14 cellular contexts compared by ENCODE assay signal in genomic region chrX:97639526-97639925, GRCh38.
DNase-seq lines count a peak whose midpoint lies in the region; ATAC-seq and TF ChIP-seq lines count a peak whose summit lies in the region.
"Had no signal": no experiment of that assay in that cellular context is flagged by ENCODE, and none has a peak within 500 bp of the region (broad histone marks: within the 10 kb centered on the region; RNA-seq: fewer than 3 reads in every experiment).

No MANE protein-coding gene starts in this region.

- H3K27me3 Mint-ChIP-seq in activated T-helper 1 cell treated with anti-CD3 and anti-CD28 coated beads, Interleukin-12 subunit alpha, Interleukin-12 subunit beta, Interleukin-2, Interleukin-4 antibody, amounts not matched to agents 30 ng/mL and 10 ng/mL and 1 ng/mL, durations not matched to agents 14 hours and 24 hours and 36 hours (ENCODE audit: insufficient read depth): no peaks in the 10 kb centered on the region

- H3K27ac ChIP-seq in HUES48 (ENCODE audit: low read depth, low read length) (peak overlapping the region; percentile 72), neuronal stem cell (replicated peaks; ENCODE audit: low read length) (peak overlapping the region; percentile 43), PC-3 (ENCODE audit: low read length) (no peak overlapping the region)
- H3K27ac ChIP-seq: coronary artery, Peyer's patch, prostate gland, thoracic aorta had no signal

- no peak overlapping the region for H3K4ac ChIP-seq in neuronal stem cell (ENCODE audit: low read length)

- WGBS in neuronal stem cell (ENCODE audit: extremely low coverage in 2 of 2, insufficient read length in 2 of 2, insufficient replicate concordance in 1 of 2), 2 donors: no CpG with 5 or more reads among the region's 5 CpGs

- H2BK120ac ChIP-seq in neuronal stem cell (ENCODE audit: low read depth, low read length): no peak overlapping the region

- no peak overlapping the region for H3K14ac ChIP-seq in neuronal stem cell (ENCODE audit: low read length)

- no peaks in the 10 kb centered on the region for H3K79me1 ChIP-seq in neuronal stem cell (ENCODE audit: low read depth, low read length)

- DNase-seq in activated T-helper 1 cell treated with Interleukin-2 at 50 U/mL for 16 hours (ENCODE audit: low read depth): peak; percentile 0
- DNase-seq in activated T-helper 1 cell treated with anti-CD3 and anti-CD28 coated beads, Interleukin-12 subunit alpha, Interleukin-12 subunit beta, Interleukin-2, Interleukin-4 antibody, amounts not matched to agents 30 ng/mL and 10 ng/mL and 1 ng/mL, durations not matched to agents 14 hours and 24 hours and 36 hours (ENCODE audit: low spot score): no peak
- peak; percentile 44 for DNase-seq in SK-N-DZ (ENCODE audit: low spot score)
- peak; percentile 36 for DNase-seq in neuronal stem cell (ENCODE audit: low spot score)
- DNase-seq in DMS153 (lab: John Stamatoyannopoulos, UW): no peak
- no peak for DNase-seq in NCI-H2081 treated with DMSO at 0.1 percent for 48 hours (lab: John Stamatoyannopoulos, UW)
- no peak for DNase-seq in PC-3
- DNase-seq: foreskin fibroblast, Peyer's patch had no signal

- H3K4me2 ChIP-seq in neuronal stem cell (ENCODE audit: insufficient read depth, low read length, poor library complexity, severe bottlenecking): no peak overlapping the region
- H3K4me2 ChIP-seq in PC-3 (ENCODE audit: low read length): no peak overlapping the region

- no peaks in the 10 kb centered on the region for H3K4me1 Mint-ChIP-seq in activated T-helper 1 cell treated with anti-CD3 and anti-CD28 coated beads, Interleukin-12 subunit alpha, Interleukin-12 subunit beta, Interleukin-2, Interleukin-4 antibody, amounts not matched to agents 30 ng/mL and 10 ng/mL and 1 ng/mL, durations not matched to agents 14 hours and 24 hours and 36 hours (ENCODE audit: low read depth)

- H3K9me3 ChIP-seq in HUES48 (ENCODE audit: control insufficient read depth, insufficient read depth, low read length): no peaks in the 10 kb centered on the region
- H3K9me3 ChIP-seq in neuronal stem cell (replicated peaks in 1 of 2; ENCODE audit: control insufficient read depth in 2 of 2, insufficient read depth in 1 of 2, low read depth in 1 of 2, low read length in 2 of 2): peaks cover 0 to 2% of the 10 kb centered on the region in 2 donors
- no peaks in the 10 kb centered on the region for H3K9me3 ChIP-seq in PC-3 (ENCODE audit: low read length)
- H3K9me3 ChIP-seq: Peyer's patch, prostate gland, thoracic aorta had no signal

- H3K9me2 ChIP-seq in PC-3 (replicated peaks; ENCODE audit: low read length): no peaks in the 10 kb centered on the region

- intact Hi-C loops in activated T-helper 1 cell treated with anti-CD3 and anti-CD28 coated beads, Interleukin-12 subunit alpha, Interleukin-12 subunit beta, Interleukin-2, Interleukin-4 antibody, amounts not matched to agents 30 ng/mL and 10 ng/mL and 1 ng/mL, durations not matched to agents 14 hours and 24 hours and 36 hours (cut with micrococcal nuclease): no loop called here
- intact Hi-C loops in PC-3 (cut with micrococcal nuclease): no loop called here

- CTCF ChIA-PET in PC-3 (lab: Charles Lee): no interaction called here

- no peak for ATAC-seq in PC-3

- no peaks in the 10 kb centered on the region for H3K36me3 Mint-ChIP-seq in activated T-helper 1 cell treated with anti-CD3 and anti-CD28 coated beads, Interleukin-12 subunit alpha, Interleukin-12 subunit beta, Interleukin-2, Interleukin-4 antibody, amounts not matched to agents 30 ng/mL and 10 ng/mL and 1 ng/mL, durations not matched to agents 14 hours and 24 hours and 36 hours (ENCODE audit: low read depth)

- peaks cover 44% of the 10 kb centered on the region for H3K4me1 ChIP-seq in HUES48 (ENCODE audit: control insufficient read depth, insufficient read depth, low read length)
- H3K4me1 ChIP-seq in neuronal stem cell (ENCODE audit: control insufficient read depth in 2 of 2, insufficient read depth in 1 of 2, low read depth in 1 of 2, low read length in 2 of 2): peaks cover 3 to 16% of the 10 kb centered on the region in 2 donors
- H3K4me1 ChIP-seq in PC-3 (ENCODE audit: insufficient read depth, low read length): no peaks in the 10 kb centered on the region
- H3K4me1 ChIP-seq: Peyer's patch, prostate gland had no signal

- H2AFZ ChIP-seq in neuronal stem cell (ENCODE audit: low read length) (peak overlapping the region; percentile 46), PC-3 (ENCODE audit: low read length) (no peak overlapping the region)

- no peaks in the 10 kb centered on the region for H3K36me3 ChIP-seq in HUES48 (ENCODE audit: control insufficient read depth, insufficient read depth, low read length)
- H3K36me3 ChIP-seq in neuronal stem cell (replicated peaks in 1 of 2; ENCODE audit: control insufficient read depth in 2 of 2, insufficient read depth in 2 of 2, low read length in 2 of 2): no peaks in the 10 kb centered on the region
- no peaks in the 10 kb centered on the region for H3K36me3 ChIP-seq in PC-3 (ENCODE audit: low read depth, low read length)
- H3K36me3 ChIP-seq: Peyer's patch, prostate gland, thoracic aorta had no signal

- POLR2A ChIA-PET in PC-3 (lab: Charles Lee; ENCODE audit: unreplicated experiment): no interaction called here

- H3K9me3 Mint-ChIP-seq in activated T-helper 1 cell treated with anti-CD3 and anti-CD28 coated beads, Interleukin-12 subunit alpha, Interleukin-12 subunit beta, Interleukin-2, Interleukin-4 antibody, amounts not matched to agents 30 ng/mL and 10 ng/mL and 1 ng/mL, durations not matched to agents 14 hours and 24 hours and 36 hours: no peaks in the 10 kb centered on the region
- H3K9me3 Mint-ChIP-seq: activated T-helper 2 cell treated with anti-CD3 and anti-CD28 coated beads, Interferon-gamma antibody, Interleukin-2, Interleukin-4, amounts not matched to agents 10 μg/mL and 5 μg/mL and 100 μg/mL, durations not matched to agents 14 hours and 24 hours and 36 hours had no signal

- H3K27me3 ChIP-seq in HUES48 (ENCODE audit: control insufficient read depth, insufficient read depth, low read length): 0 out of 2 replicates have a peak, but pooled peaks cover 3% of the 10 kb centered on the region
- H3K27me3 ChIP-seq in neuronal stem cell (ENCODE audit: control insufficient read depth in 3 of 3, insufficient read depth in 3 of 3, low read depth in 1 of 3, low read length in 3 of 3): no peaks in the 10 kb centered on the region
- no peaks in the 10 kb centered on the region for H3K27me3 ChIP-seq in PC-3 (ENCODE audit: low read length)
- H3K27me3 ChIP-seq: Peyer's patch had no signal

- no peak overlapping the region for H3K18ac ChIP-seq in neuronal stem cell (ENCODE audit: low read length)

- H4K8ac ChIP-seq in neuronal stem cell (ENCODE audit: low read depth, low read length): no peak overlapping the region

- H3K4me3 ChIP-seq in HUES48 (ENCODE audit: low read depth, low read length): no peak overlapping the region
- no peak overlapping the region for H3K4me3 ChIP-seq in neuronal stem cell (ENCODE audit: low read length in 2 of 2)
- H3K4me3 ChIP-seq in PC-3 (ENCODE audit: low read length): no peak overlapping the region
- H3K4me3 ChIP-seq: coronary artery, Peyer's patch, prostate gland, thoracic aorta had no signal

- H3F3A ChIP-seq in PC-3 (ENCODE audit: low read length, unreplicated experiment): no peaks in the 10 kb centered on the region

- no peak overlapping the region for H2BK5ac ChIP-seq in neuronal stem cell (ENCODE audit: low read length)

- BruUV-seq in PC-3 (replicated peaks; lab: Mats Ljungman, UMichigan): no TSS peak

- H2AK5ac ChIP-seq in neuronal stem cell (ENCODE audit: low read depth, low read length): no peak overlapping the region

- TF ChIP-seq CTCF in PC-3 (conservative IDR thresholded peaks at IDR 0.05; ENCODE audit: low read depth, low read length): no peak

- H4K20me1 ChIP-seq in PC-3 (ENCODE audit: low read length): no peaks in the 10 kb centered on the region

- no peak overlapping the region for H4K91ac ChIP-seq in neuronal stem cell (ENCODE audit: low read depth, low read length, poor library complexity)

- H3K27ac Mint-ChIP-seq in activated T-helper 1 cell treated with anti-CD3 and anti-CD28 coated beads, Interleukin-12 subunit alpha, Interleukin-12 subunit beta, Interleukin-2, Interleukin-4 antibody, amounts not matched to agents 30 ng/mL and 10 ng/mL and 1 ng/mL, durations not matched to agents 14 hours and 24 hours and 36 hours: no peak overlapping the region
- H3K27ac Mint-ChIP-seq: activated T-helper 2 cell treated with anti-CD3 and anti-CD28 coated beads, Interferon-gamma antibody, Interleukin-2, Interleukin-4, amounts not matched to agents 10 μg/mL and 5 μg/mL and 100 μg/mL, durations not matched to agents 14 hours and 24 hours and 36 hours had no signal

- no peaks in the 10 kb centered on the region for H3K79me2 ChIP-seq in PC-3 (ENCODE audit: low read length)

- H3K4me3 Mint-ChIP-seq in activated T-helper 1 cell treated with anti-CD3 and anti-CD28 coated beads, Interleukin-12 subunit alpha, Interleukin-12 subunit beta, Interleukin-2, Interleukin-4 antibody, amounts not matched to agents 30 ng/mL and 10 ng/mL and 1 ng/mL, durations not matched to agents 14 hours and 24 hours and 36 hours: no peak overlapping the region

- no peak overlapping the region for H2BK12ac ChIP-seq in neuronal stem cell (ENCODE audit: low read length)

- no peak overlapping the region for H3K23ac ChIP-seq in neuronal stem cell (ENCODE audit: low read depth, low read length, poor library complexity)

- H3K9ac ChIP-seq in HUES48 (ENCODE audit: low read depth, low read length): no peak overlapping the region
- H3K9ac ChIP-seq in neuronal stem cell (ENCODE audit: low read depth, low read length, poor library complexity): no peak overlapping the region
- H3K9ac ChIP-seq in PC-3 (ENCODE audit: low read length): no peak overlapping the region

- H2BK15ac ChIP-seq in neuronal stem cell (ENCODE audit: low read length): no peak overlapping the region

Comparison
In these comparisons a context has a peak if more than half of its experiments do, and no peak if none do; other contexts are left out.
1. DNase-seq: peak in activated T-helper 1 cell treated with Interleukin-2 at 50 U/mL for 16 hours (single experiment), SK-N-DZ (single experiment) and neuronal stem cell (single experiment); none in activated T-helper 1 cell treated with anti-CD3 and anti-CD28 coated beads, Interleukin-12 subunit alpha, Interleukin-12 subunit beta, Interleukin-2, Interleukin-4 antibody, amounts not matched to agents 30 ng/mL and 10 ng/mL and 1 ng/mL, durations not matched to agents 14 hours and 24 hours and 36 hours (single experiment), DMS153 (single experiment), NCI-H2081 treated with DMSO at 0.1 percent for 48 hours (single experiment) and PC-3 (single experiment).